ENCODE assay signal across 1 cellular context in the genomic region with DNA sequence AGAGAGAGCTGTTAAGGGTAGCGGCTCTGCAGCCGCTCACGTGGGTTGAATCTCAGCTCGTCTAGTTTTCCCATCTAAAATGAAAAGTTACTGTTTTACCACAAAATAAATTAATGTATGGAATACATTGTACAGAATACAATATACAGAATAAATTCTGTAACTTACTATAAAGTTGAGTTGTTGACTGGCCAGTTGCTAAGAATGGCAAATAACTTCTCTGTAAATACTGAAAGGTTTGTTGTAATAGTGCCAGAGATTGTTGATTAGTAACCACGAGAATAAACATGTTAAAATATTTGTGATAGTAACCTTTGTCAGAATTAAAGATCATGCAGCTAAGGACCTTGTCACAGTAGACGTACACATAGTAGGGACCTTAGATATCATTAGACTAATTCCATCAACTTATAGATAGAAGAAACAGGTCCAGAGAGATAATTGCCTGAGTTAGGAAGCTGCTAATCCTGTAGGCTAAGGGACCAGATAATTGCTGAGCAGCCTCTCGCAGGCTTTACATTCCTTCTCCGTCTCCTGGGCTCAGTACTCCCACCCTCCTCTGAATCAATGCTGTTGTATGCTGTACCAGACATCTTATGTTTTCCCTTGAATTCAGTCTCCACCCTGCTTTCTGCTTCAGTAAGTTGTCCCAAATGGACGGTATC.
TF ChIP-seq lines count a peak whose summit lies in the region.

No MANE protein-coding gene starts in this region.

TF ChIP-seq in WTC11, 78 proteins besides CTCF, POLR2A, EP300 and RAD21 (continued from another document):
- TF ChIP-seq, protein P1, sequence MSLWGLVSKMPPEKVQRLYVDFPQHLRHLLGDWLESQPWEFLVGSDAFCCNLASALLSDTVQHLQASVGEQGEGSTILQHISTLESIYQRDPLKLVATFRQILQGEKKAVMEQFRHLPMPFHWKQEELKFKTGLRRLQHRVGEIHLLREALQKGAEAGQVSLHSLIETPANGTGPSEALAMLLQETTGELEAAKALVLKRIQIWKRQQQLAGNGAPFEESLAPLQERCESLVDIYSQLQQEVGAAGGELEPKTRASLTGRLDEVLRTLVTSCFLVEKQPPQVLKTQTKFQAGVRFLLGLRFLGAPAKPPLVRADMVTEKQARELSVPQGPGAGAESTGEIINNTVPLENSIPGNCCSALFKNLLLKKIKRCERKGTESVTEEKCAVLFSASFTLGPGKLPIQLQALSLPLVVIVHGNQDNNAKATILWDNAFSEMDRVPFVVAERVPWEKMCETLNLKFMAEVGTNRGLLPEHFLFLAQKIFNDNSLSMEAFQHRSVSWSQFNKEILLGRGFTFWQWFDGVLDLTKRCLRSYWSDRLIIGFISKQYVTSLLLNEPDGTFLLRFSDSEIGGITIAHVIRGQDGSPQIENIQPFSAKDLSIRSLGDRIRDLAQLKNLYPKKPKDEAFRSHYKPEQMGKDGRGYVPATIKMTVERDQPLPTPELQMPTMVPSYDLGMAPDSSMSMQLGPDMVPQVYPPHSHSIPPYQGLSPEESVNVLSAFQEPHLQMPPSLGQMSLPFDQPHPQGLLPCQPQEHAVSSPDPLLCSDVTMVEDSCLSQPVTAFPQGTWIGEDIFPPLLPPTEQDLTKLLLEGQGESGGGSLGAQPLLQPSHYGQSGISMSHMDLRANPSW (CRISPR knock-in tag; conservative IDR thresholded peaks at IDR 0.05; ENCODE audit: low read depth) = no peak
- TF ChIP-seq, protein P2, sequence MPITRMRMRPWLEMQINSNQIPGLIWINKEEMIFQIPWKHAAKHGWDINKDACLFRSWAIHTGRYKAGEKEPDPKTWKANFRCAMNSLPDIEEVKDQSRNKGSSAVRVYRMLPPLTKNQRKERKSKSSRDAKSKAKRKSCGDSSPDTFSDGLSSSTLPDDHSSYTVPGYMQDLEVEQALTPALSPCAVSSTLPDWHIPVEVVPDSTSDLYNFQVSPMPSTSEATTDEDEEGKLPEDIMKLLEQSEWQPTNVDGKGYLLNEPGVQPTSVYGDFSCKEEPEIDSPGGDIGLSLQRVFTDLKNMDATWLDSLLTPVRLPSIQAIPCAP (CRISPR knock-in tag; IDR thresholded peaks at IDR 0.05) = no peak
- TF ChIP-seq ZNF416 (CRISPR knock-in tag; IDR thresholded peaks at IDR 0.05) = no peak
- TF ChIP-seq, protein P3, sequence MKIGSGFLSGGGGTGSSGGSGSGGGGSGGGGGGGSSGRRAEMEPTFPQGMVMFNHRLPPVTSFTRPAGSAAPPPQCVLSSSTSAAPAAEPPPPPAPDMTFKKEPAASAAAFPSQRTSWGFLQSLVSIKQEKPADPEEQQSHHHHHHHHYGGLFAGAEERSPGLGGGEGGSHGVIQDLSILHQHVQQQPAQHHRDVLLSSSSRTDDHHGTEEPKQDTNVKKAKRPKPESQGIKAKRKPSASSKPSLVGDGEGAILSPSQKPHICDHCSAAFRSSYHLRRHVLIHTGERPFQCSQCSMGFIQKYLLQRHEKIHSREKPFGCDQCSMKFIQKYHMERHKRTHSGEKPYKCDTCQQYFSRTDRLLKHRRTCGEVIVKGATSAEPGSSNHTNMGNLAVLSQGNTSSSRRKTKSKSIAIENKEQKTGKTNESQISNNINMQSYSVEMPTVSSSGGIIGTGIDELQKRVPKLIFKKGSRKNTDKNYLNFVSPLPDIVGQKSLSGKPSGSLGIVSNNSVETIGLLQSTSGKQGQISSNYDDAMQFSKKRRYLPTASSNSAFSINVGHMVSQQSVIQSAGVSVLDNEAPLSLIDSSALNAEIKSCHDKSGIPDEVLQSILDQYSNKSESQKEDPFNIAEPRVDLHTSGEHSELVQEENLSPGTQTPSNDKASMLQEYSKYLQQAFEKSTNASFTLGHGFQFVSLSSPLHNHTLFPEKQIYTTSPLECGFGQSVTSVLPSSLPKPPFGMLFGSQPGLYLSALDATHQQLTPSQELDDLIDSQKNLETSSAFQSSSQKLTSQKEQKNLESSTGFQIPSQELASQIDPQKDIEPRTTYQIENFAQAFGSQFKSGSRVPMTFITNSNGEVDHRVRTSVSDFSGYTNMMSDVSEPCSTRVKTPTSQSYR (CRISPR knock-in tag; IDR thresholded peaks at IDR 0.05) = no peak
- TF ChIP-seq, protein P4, sequence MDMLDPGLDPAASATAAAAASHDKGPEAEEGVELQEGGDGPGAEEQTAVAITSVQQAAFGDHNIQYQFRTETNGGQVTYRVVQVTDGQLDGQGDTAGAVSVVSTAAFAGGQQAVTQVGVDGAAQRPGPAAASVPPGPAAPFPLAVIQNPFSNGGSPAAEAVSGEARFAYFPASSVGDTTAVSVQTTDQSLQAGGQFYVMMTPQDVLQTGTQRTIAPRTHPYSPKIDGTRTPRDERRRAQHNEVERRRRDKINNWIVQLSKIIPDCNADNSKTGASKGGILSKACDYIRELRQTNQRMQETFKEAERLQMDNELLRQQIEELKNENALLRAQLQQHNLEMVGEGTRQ (CRISPR knock-in tag; IDR thresholded peaks at IDR 0.05) = no peak
